3 cellular contexts compared by ENCODE assay signal in the genomic region with DNA sequence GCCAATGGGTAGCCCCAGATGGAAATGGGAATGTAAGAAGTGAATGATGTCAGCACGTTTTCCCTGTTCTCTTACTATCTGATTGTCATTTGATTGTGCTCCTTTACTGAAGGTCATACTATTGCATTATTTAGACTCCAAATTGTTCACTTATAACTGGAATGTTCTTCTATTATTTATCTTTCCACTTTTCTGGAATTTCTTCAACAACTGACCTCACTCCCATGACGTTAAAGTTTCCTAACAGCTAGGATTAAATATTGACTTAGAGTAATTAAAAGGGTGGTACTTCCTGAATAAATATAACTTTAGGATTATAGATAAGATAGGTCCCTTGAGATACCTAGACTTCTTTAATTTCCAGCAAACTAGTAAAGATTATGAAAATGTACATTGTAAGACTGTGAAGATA.
TF ChIP-seq lines count a peak whose summit lies in the region.

No MANE protein-coding gene starts in this region.

TF ChIP-seq in A549, 52 proteins besides CTCF, POLR2A, EP300 and RAD21:
- TF ChIP-seq JUN (IDR thresholded peaks at IDR 0.05) (peak in 1 of 2 experiments; percentile 74; a peak in 1 of 5 replicates), JUNB (IDR thresholded peaks at IDR 0.05) (peak; percentile 68), FOSL2 (IDR thresholded peaks at IDR 0.05) (no peak), FOSL2 (CRISPR knock-in tag; IDR thresholded peaks at IDR 0.05) (peak; percentile 67), MAZ (IDR thresholded peaks at IDR 0.05; ENCODE audit: borderline replicate concordance, low read depth, low read length) (no peak), RCOR1 (IDR thresholded peaks at IDR 0.05; ENCODE audit: low read depth, low read length) (no peak), KDM1A (IDR thresholded peaks at IDR 0.05; ENCODE audit: low read depth) (no peak), EHF (CRISPR knock-in tag; IDR thresholded peaks at IDR 0.05) (0 out of 2 replicates have a peak, but pooled peaks have one; percentile 63), ZC3H11A (IDR thresholded peaks at IDR 0.05) (no peak), ZFP36 (IDR thresholded peaks at IDR 0.05; ENCODE audit: borderline replicate concordance, partially characterized antibody) (peak; percentile 2), CEBPB (IDR thresholded peaks at IDR 0.05) (peak; percentile 61 to 67; a peak in 3 of 4 replicates), ZSCAN20 (CRISPR knock-in tag; IDR thresholded peaks at IDR 0.05) (no peak), GATA3 (IDR thresholded peaks at IDR 0.05; ENCODE audit: borderline replicate concordance) (peak; percentile 90), BHLHE40 (IDR thresholded peaks at IDR 0.05; ENCODE audit: low read depth, low read length) (no peak), CBX2 (IDR thresholded peaks at IDR 0.05; ENCODE audit: borderline replicate concordance, low read depth) (no peak), FOXS1 (CRISPR knock-in tag; IDR thresholded peaks at IDR 0.05) (no peak), POLR2AphosphoS2 (conservative IDR thresholded peaks at IDR 0.05; ENCODE audit: low read length) (no peak), MYC (IDR thresholded peaks at IDR 0.05; ENCODE audit: borderline replicate concordance, low read length) (no peak), SREBF2 (IDR thresholded peaks at IDR 0.05) (no peak), ESRRA (IDR thresholded peaks at IDR 0.05; ENCODE audit: borderline replicate concordance, low read length) (peak; percentile 59; the same call in 1 of the 2 replicates)
- TF ChIP-seq, protein P1, sequence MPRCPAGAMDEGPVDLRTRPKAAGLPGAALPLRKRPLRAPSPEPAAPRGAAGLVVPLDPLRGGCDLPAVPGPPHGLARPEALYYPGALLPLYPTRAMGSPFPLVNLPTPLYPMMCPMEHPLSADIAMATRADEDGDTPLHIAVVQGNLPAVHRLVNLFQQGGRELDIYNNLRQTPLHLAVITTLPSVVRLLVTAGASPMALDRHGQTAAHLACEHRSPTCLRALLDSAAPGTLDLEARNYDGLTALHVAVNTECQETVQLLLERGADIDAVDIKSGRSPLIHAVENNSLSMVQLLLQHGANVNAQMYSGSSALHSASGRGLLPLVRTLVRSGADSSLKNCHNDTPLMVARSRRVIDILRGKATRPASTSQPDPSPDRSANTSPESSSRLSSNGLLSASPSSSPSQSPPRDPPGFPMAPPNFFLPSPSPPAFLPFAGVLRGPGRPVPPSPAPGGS (IDR thresholded peaks at IDR 0.05): peak; percentile 89; the same call in 2 of the 3 replicates
- TF ChIP-seq, protein P2, sequence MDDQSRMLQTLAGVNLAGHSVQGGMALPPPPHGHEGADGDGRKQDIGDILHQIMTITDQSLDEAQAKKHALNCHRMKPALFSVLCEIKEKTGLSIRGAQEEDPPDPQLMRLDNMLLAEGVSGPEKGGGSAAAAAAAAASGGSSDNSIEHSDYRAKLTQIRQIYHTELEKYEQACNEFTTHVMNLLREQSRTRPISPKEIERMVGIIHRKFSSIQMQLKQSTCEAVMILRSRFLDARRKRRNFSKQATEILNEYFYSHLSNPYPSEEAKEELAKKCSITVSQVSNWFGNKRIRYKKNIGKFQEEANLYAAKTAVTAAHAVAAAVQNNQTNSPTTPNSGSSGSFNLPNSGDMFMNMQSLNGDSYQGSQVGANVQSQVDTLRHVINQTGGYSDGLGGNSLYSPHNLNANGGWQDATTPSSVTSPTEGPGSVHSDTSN (IDR thresholded peaks at IDR 0.05): no peak
- TF ChIP-seq, protein P3, sequence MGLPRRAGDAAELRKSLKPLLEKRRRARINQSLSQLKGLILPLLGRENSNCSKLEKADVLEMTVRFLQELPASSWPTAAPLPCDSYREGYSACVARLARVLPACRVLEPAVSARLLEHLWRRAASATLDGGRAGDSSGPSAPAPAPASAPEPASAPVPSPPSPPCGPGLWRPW (IDR thresholded peaks at IDR 0.05): peak; percentile 52; the same call in 1 of the 2 replicates

TF ChIP-seq in H1, 55 proteins besides CTCF, POLR2A, EP300 and RAD21:
- TF ChIP-seq CBX5 (IDR thresholded peaks at IDR 0.05; ENCODE audit: low read depth, low read length) (no peak), GABPA (IDR thresholded peaks at IDR 0.05; ENCODE audit: borderline replicate concordance, insufficient read depth, low read length) (no peak), TEAD4 (IDR thresholded peaks at IDR 0.05; ENCODE audit: low read depth, low read length) (no peak), MAFK (IDR thresholded peaks at IDR 0.05; ENCODE audit: low read depth, low read length) (no peak), SP1 (IDR thresholded peaks at IDR 0.05; ENCODE audit: low read depth, low read length) (no peak), KDM1A (IDR thresholded peaks at IDR 0.05; ENCODE audit: borderline replicate concordance, low read length) (no peak), JUND (IDR thresholded peaks at IDR 0.05; ENCODE audit: low read length) (no peak), ASH2L (IDR thresholded peaks at IDR 0.05; ENCODE audit: low read length) (no peak), CTBP2 (IDR thresholded peaks at IDR 0.05; ENCODE audit: borderline replicate concordance, insufficient read depth, insufficient read length, low read length) (no peak), TAF1 (IDR thresholded peaks at IDR 0.05; ENCODE audit: low read depth, low read length) (no peak), EZH2 (IDR thresholded peaks at IDR 0.05; ENCODE audit: low read depth, low read length, severe bottlenecking) (no peak), BACH1 (IDR thresholded peaks at IDR 0.05; ENCODE audit: low read length) (no peak), KDM4A (IDR thresholded peaks at IDR 0.05; ENCODE audit: low read depth, low read length, severe bottlenecking) (no peak), POLR2AphosphoS5 (IDR thresholded peaks at IDR 0.05; ENCODE audit: low read depth, low read length) (no peak), SAP30 (IDR thresholded peaks at IDR 0.05; ENCODE audit: insufficient read depth, insufficient replicate concordance, low read length) (no peak), KDM5A (IDR thresholded peaks at IDR 0.05; ENCODE audit: low read length) (no peak), HDAC2 (IDR thresholded peaks at IDR 0.05; ENCODE audit: borderline replicate concordance in 1 of 2, low read depth in 2 of 2, low read length in 2 of 2) (no peak)
- TF ChIP-seq, protein P4, sequence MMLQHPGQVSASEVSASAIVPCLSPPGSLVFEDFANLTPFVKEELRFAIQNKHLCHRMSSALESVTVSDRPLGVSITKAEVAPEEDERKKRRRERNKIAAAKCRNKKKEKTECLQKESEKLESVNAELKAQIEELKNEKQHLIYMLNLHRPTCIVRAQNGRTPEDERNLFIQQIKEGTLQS (IDR thresholded peaks at IDR 0.05; ENCODE audit: insufficient read depth, low read depth, low read length): no peak
TF ChIP-seq in H1: peak in this region for 0.

TF ChIP-seq in HepG2, 621 proteins besides CTCF, POLR2A, EP300 and RAD21:
- TF ChIP-seq, protein P5, sequence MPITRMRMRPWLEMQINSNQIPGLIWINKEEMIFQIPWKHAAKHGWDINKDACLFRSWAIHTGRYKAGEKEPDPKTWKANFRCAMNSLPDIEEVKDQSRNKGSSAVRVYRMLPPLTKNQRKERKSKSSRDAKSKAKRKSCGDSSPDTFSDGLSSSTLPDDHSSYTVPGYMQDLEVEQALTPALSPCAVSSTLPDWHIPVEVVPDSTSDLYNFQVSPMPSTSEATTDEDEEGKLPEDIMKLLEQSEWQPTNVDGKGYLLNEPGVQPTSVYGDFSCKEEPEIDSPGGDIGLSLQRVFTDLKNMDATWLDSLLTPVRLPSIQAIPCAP (CRISPR knock-in tag; IDR thresholded peaks at IDR 0.05; ENCODE audit: low read depth): no peak
- TF ChIP-seq PLRG1 (conservative IDR thresholded peaks at IDR 0.05): no peak
- no peak for TF ChIP-seq PAWR (CRISPR knock-in tag; IDR thresholded peaks at IDR 0.05; ENCODE audit: borderline replicate concordance)
- TF ChIP-seq ZNF292 (CRISPR knock-in tag; IDR thresholded peaks at IDR 0.05; ENCODE audit: borderline replicate concordance, low read depth): no peak
